ENCODE assay signal across 22 cellular contexts in genomic region chr1:83554174-83554573, GRCh38.
A peak's percentile ranks its signal among the peaks of the same experiment; 100 is the strongest.
DNase-seq lines count a peak whose midpoint lies in the region; ATAC-seq, FAIRE-seq and TF ChIP-seq lines count a peak whose summit lies in the region.
"Had no signal": no experiment of that assay in that cellular context is flagged by ENCODE, and none has a peak within 500 bp of the region (broad histone marks: within the 10 kb centered on the region; RNA-seq: fewer than 3 reads in every experiment).

No MANE protein-coding gene starts in this region.

- H2BK15ac ChIP-seq in H1 (ENCODE audit: low read length), result no peak overlapping the region

- H3K27ac ChIP-seq in GM23338 (ENCODE audit: low read depth) (no peak overlapping the region), H1 (ENCODE audit: low read depth, low read length) (no peak overlapping the region)

- H2AK5ac ChIP-seq in H1 (ENCODE audit: low read depth, low read length), result no peak overlapping the region

- POLR2A ChIA-PET in H1 (lab: Charles Lee; ENCODE audit: partially characterized antibody), result no interaction called here

- no peak overlapping the region for H2BK20ac ChIP-seq in H1 (ENCODE audit: low read length)

- H3K27me3 Mint-ChIP-seq in GM23338 (ENCODE audit: insufficient read depth, low read depth, poor library complexity) (no peaks in the 10 kb centered on the region), osteocyte (ENCODE audit: unreplicated experiment) (no peaks in the 10 kb centered on the region), HFFc6 (ENCODE audit: insufficient read depth) (no peaks in the 10 kb centered on the region)
- H3K27me3 Mint-ChIP-seq: T-helper 17 cell had no signal

- CTCF ChIA-PET in H1 (lab: Charles Lee; ENCODE audit: partially characterized antibody), result interaction anchor here (1.1 kb wide), 1 partner anchor 11 kb away, joined by 3 read pairs; no protein-coding TSS in a partner anchor

- no peak overlapping the region for H2AFZ ChIP-seq in GM23338
- H2AFZ ChIP-seq in H1 (ENCODE audit: low read length), result 0 out of 2 replicates have a peak overlapping the region, but pooled peaks have one; percentile 21

- H4K91ac ChIP-seq in H1 (replicated peaks; ENCODE audit: insufficient read length, low read length), result no peak overlapping the region

- H3K4me1 Mint-ChIP-seq in GM23338 (peaks cover 18% of the 10 kb centered on the region), osteocyte (ENCODE audit: unreplicated experiment) (peaks cover 55% of the 10 kb centered on the region), HFFc6 (ENCODE audit: low read depth) (no peaks in the 10 kb centered on the region)
- H3K4me1 Mint-ChIP-seq: T-helper 17 cell had no signal

- peak; percentile 95 for ATAC-seq in GM23338
- ATAC-seq: activated CD4-positive, CD25-positive, alpha-beta regulatory T cell treated with anti-CD3 and anti-CD28 coated beads, Interleukin-2, amount 50 U/mL, for 24 hours; HCT116; HepG2; T-helper 17 cell had no signal

- H3K23me2 ChIP-seq in H1 (ENCODE audit: low read depth, low read length), result no peaks in the 10 kb centered on the region

- H2BK5ac ChIP-seq in H1 (ENCODE audit: low read depth, low read length), result no peak overlapping the region

- H3K56ac ChIP-seq in H1 (replicated peaks; ENCODE audit: insufficient read length, low read depth, low read length), result no peak overlapping the region

- no peak overlapping the region for H3K14ac ChIP-seq in H1 (ENCODE audit: insufficient read length)

- H3K4me2 ChIP-seq in GM23338 (no peak overlapping the region), H1 (ENCODE audit: insufficient read depth in 1 of 2, low read depth in 2 of 2, low read length in 2 of 2) (no peak overlapping the region)

- H3K9me2 ChIP-seq in GM23338 (ENCODE audit: insufficient read depth), result no peaks in the 10 kb centered on the region

- no peak overlapping the region for H3K9ac ChIP-seq in H1 (replicated peaks in 1 of 4; ENCODE audit: extremely low read depth in 1 of 4, low read depth in 3 of 4, low read length in 3 of 4)

- H3K4me1 ChIP-seq in GM23338 (ENCODE audit: insufficient read depth) (peaks cover 12% of the 10 kb centered on the region; the same call in 1 of the 2 replicates), H1 (replicated peaks in 1 of 4; ENCODE audit: control insufficient read depth in 3 of 4, insufficient read depth in 4 of 4, low read length in 3 of 4) (peaks cover 0 to 4% (median 0%) of the 10 kb centered on the region in 4 experiments; a peak in 1 of 7 replicates)
- H3K4me1 ChIP-seq: Caco-2 had no signal

- H3K4ac ChIP-seq in H1 (replicated peaks; ENCODE audit: insufficient read length, low read depth, low read length), result no peak overlapping the region

- no peak overlapping the region for H4K5ac ChIP-seq in H1 (ENCODE audit: insufficient read length, low read depth, low read length)

- no peaks in the 10 kb centered on the region for H3K36me3 Mint-ChIP-seq in GM23338 (ENCODE audit: low read depth)
- H3K36me3 Mint-ChIP-seq in osteocyte (ENCODE audit: unreplicated experiment), result no peaks in the 10 kb centered on the region
- H3K36me3 Mint-ChIP-seq in HFFc6 (ENCODE audit: low read depth), result no peaks in the 10 kb centered on the region
- H3K36me3 Mint-ChIP-seq: memory B cell had no signal

- H3K4me3 ChIP-seq in GM23338 (no peak overlapping the region), NB4 (ENCODE audit: low read depth, low read length) (no peak overlapping the region), H1 (ENCODE audit: extremely low read depth in 1 of 4, insufficient read depth in 2 of 4, low read depth in 3 of 4, low read length in 4 of 4) (no peak overlapping the region)

- no peak overlapping the region for H3K23ac ChIP-seq in H1 (ENCODE audit: insufficient read length)

- H4K20me1 ChIP-seq in GM23338 (replicated peaks; ENCODE audit: insufficient read depth) (no peaks in the 10 kb centered on the region), H1 (replicated peaks in 1 of 2; ENCODE audit: control insufficient read depth in 1 of 2, insufficient read depth in 2 of 2, low read length in 2 of 2) (no peaks in the 10 kb centered on the region)

- TF ChIP-seq EP300 in H1 (IDR thresholded peaks at IDR 0.05; ENCODE audit: borderline replicate concordance in 1 of 2, low read depth in 2 of 2, low read length in 2 of 2), result no peak

- TF ChIP-seq CTCF in GM23338 (conservative IDR thresholded peaks at IDR 0.05; ENCODE audit: low read depth in 2 of 2) (peak; percentile 11 to 31; a peak in 2 of 4 replicates), NB4 (IDR thresholded peaks at IDR 0.05; ENCODE audit: low read depth, low read length) (no peak), H1 (IDR thresholded peaks at IDR 0.05; ENCODE audit: control extremely low read depth in 1 of 3, insufficient read depth in 1 of 3, low read depth in 1 of 3, low read length in 3 of 3) (peak in 2 of 3 experiments; percentile 14 to 30; a peak in 3 of 4 replicates), osteocyte (IDR thresholded peaks at IDR 0.05) (peak; percentile 25), HFFc6 (IDR thresholded peaks at IDR 0.05) (no peak)

- no peaks in the 10 kb centered on the region for H3K9me3 ChIP-seq in H1 (ENCODE audit: insufficient read depth in 2 of 2, low read depth in 1 of 2, low read length in 1 of 2)
- H3K9me3 ChIP-seq: Caco-2 had no signal

- H2BK120ac ChIP-seq in H1 (replicated peaks; ENCODE audit: low read depth, low read length), result no peak overlapping the region

- H2BK12ac ChIP-seq in H1 (ENCODE audit: low read depth, low read length), result no peak overlapping the region

- H3K36me3 ChIP-seq in GM23338 (ENCODE audit: insufficient read depth), result no peaks in the 10 kb centered on the region
- H3K36me3 ChIP-seq in H1 (ENCODE audit: control insufficient read depth in 2 of 4, insufficient read depth in 4 of 4, low read length in 3 of 4), result no peaks in the 10 kb centered on the region

- H3K9me3 Mint-ChIP-seq in GM23338 (no peaks in the 10 kb centered on the region; the same call in 2 of the 3 replicates), osteocyte (ENCODE audit: unreplicated experiment) (peaks cover 9% of the 10 kb centered on the region), HFFc6 (peaks cover 39% of the 10 kb centered on the region)
- H3K9me3 Mint-ChIP-seq: memory B cell had no signal

- no peaks in the 10 kb centered on the region for H3K79me1 ChIP-seq in H1 (ENCODE audit: low read depth, low read length)

- peak; percentile 33 to 36; a peak in 3 of 4 replicates for TF ChIP-seq RAD21 in H1 (IDR thresholded peaks at IDR 0.05 in 1 of 2, conservative IDR thresholded peaks at IDR 0.05 in 1 of 2; ENCODE audit: low read depth in 2 of 2, low read length in 2 of 2)

- no peak overlapping the region for H3K4me3 Mint-ChIP-seq in GM23338
- H3K4me3 Mint-ChIP-seq in osteocyte (ENCODE audit: unreplicated experiment), result no peak overlapping the region
- no peak overlapping the region for H3K4me3 Mint-ChIP-seq in HFFc6
- H3K4me3 Mint-ChIP-seq: memory B cell, T-helper 17 cell had no signal

- DNase-seq in GM23338 (ENCODE audit: low spot score) (peak; percentile 54), NB4 (ENCODE audit: low read depth) (peak; percentile 1), H1 (ENCODE audit: low read depth in 1 of 2, low spot score in 2 of 2) (no peak), osteocyte (ENCODE audit: extremely low spot score, unreplicated experiment) (no peak), germinal center (ENCODE audit: low spot score) (no peak), T-helper 1 cell (no peak), HFFc6 (no peak)
- DNase-seq: activated effector memory CD4-positive, alpha-beta T cell treated with anti-CD3 and anti-CD28 coated beads, Interleukin-2, amount 50 U/mL, for 16 hours; AML-193; amygdala; Caco-2; MM.1S; NCI-H2029 treated with DMSO at 0.1 percent for 48 hours; NCI-H774; retina; substantia nigra; T-helper 17 cell had no signal

- H3F3A ChIP-seq in GM23338 (replicated peaks; ENCODE audit: low read depth), result no peaks in the 10 kb centered on the region

- no peak overlapping the region for H4K8ac ChIP-seq in H1 (ENCODE audit: extremely low read depth, insufficient read depth, low read length)

- TF ChIP-seq POLR2A in NB4 (IDR thresholded peaks at IDR 0.05; ENCODE audit: extremely low read depth, insufficient read length) (no peak), H1 (IDR thresholded peaks at IDR 0.05; ENCODE audit: control extremely low read depth in 1 of 2, low read depth in 2 of 2, low read length in 2 of 2) (no peak)

- WGBS in H1 (ENCODE audit: extremely low coverage in 1 of 2, insufficient coverage in 1 of 2, insufficient read length in 1 of 2, insufficient replicate concordance in 2 of 2, low coverage in 1 of 2, low lambda C conversion rate in 2 of 2, missing lambda C conversion rate in 1 of 2), 2 experiments, result 61% methylated on average over 6 of the region's 6 CpGs; no CpG with 5 or more reads in 1 of the 2 experiments

- no peaks in the 10 kb centered on the region for H3K79me2 ChIP-seq in GM23338 (replicated peaks; ENCODE audit: insufficient read depth)
- H3K79me2 ChIP-seq in H1 (ENCODE audit: control insufficient read depth in 1 of 2, insufficient read depth in 2 of 2, low read length in 2 of 2), result no peaks in the 10 kb centered on the region

- H3K18ac ChIP-seq in H1 (ENCODE audit: extremely low read depth, low read length), result no peak overlapping the region

- no peak for FAIRE-seq in H1 (lab: Jason Lieb, UNC)
- FAIRE-seq: endothelial cell of umbilical vein, HepG2 had no signal

- H3K27ac Mint-ChIP-seq in GM23338, result peak overlapping the region; percentile 39; the same call in 1 of the 2 replicates
- peak overlapping the region; percentile 79 for H3K27ac Mint-ChIP-seq in osteocyte (ENCODE audit: unreplicated experiment)
- no peak overlapping the region for H3K27ac Mint-ChIP-seq in HFFc6
- H3K27ac Mint-ChIP-seq: memory B cell, T-helper 17 cell had no signal

- H3K27me3 ChIP-seq in GM23338 (ENCODE audit: insufficient read depth) (no peaks in the 10 kb centered on the region), H1 (replicated peaks in 1 of 4; ENCODE audit: control insufficient read depth in 3 of 4, extremely low read depth in 1 of 4, insufficient read depth in 3 of 4, low read length in 3 of 4) (no peaks in the 10 kb centered on the region)

TF ChIP-seq in GM23338, 12 proteins besides CTCF, POLR2A, EP300 and RAD21 (continues in another document):
- TF ChIP-seq ZNF114 (CRISPR knock-in tag; IDR thresholded peaks at IDR 0.05), result no peak

TF ChIP-seq in H1, 55 proteins besides CTCF, POLR2A, EP300 and RAD21:
- TF ChIP-seq E2F6 (IDR thresholded peaks at IDR 0.05), result no peak
- TF ChIP-seq TAF7 (optimal IDR thresholded peaks at IDR 0.05; ENCODE audit: borderline replicate concordance, low read depth, low read length), result no peak
- no peak for TF ChIP-seq NRF1 (IDR thresholded peaks at IDR 0.05; ENCODE audit: low read depth, low read length)

Comparison
In these comparisons a context has a peak if more than half of its experiments do, and no peak if none do; other contexts are left out.
1. DNase-seq: peak in GM23338 (single experiment) and NB4 (single experiment); none in H1 (0 of 2), osteocyte (single experiment), germinal center (single experiment), T-helper 1 cell (0 of 5) and HFFc6 (single experiment).
2. CTCF ChIP-seq: peak in GM23338 (2 of 2), H1 (2 of 3) and osteocyte (single experiment); none in NB4 (single experiment) and HFFc6 (single experiment).